ENCODE assay signal across 19 cellular contexts in genomic region chr16:58753711-58754134, GRCh38. TPM values are rescaled to one million over a fixed set of nuclear protein-coding genes. Genes with fewer than 3 reads are reported as not detected.
A peak's percentile ranks its signal among the peaks of the same experiment; 100 is the strongest.
DNase-seq lines count a peak whose midpoint lies in the region; ATAC-seq, FAIRE-seq and TF ChIP-seq lines count a peak whose summit lies in the region.
"Had no signal": no experiment of that assay in that cellular context is flagged by ENCODE, and none has a peak within 500 bp of the region (broad histone marks: within the 10 kb centered on the region; RNA-seq: fewer than 3 reads in every experiment).

No MANE protein-coding gene starts in this region.

- H2AFZ ChIP-seq in neuronal stem cell (ENCODE audit: low read length), result peak overlapping the region; percentile 29

- H2BK12ac ChIP-seq in neuronal stem cell (ENCODE audit: low read length), result no peak overlapping the region

- no peak overlapping the region for H2BK5ac ChIP-seq in neuronal stem cell (ENCODE audit: low read length)

- no peak overlapping the region for H3K4ac ChIP-seq in neuronal stem cell (ENCODE audit: low read length)

- intact Hi-C loops in natural killer cell (cut with micrococcal nuclease), result no loop called here

- no peak overlapping the region for H4K91ac ChIP-seq in neuronal stem cell (ENCODE audit: low read depth, low read length, poor library complexity)

- H3K27me3 Mint-ChIP-seq in endodermal cell (ENCODE audit: insufficient read depth) (peaks cover 4% of the 10 kb centered on the region), natural killer cell (ENCODE audit: low read depth in 2 of 2) (no peaks in the 10 kb centered on the region), T-cell (no peaks in the 10 kb centered on the region)

- H3K9ac ChIP-seq in endodermal cell (ENCODE audit: extremely low read depth, low read length, poor library complexity, severe bottlenecking), result no peak overlapping the region
- H3K9ac ChIP-seq in neuronal stem cell (ENCODE audit: low read depth, low read length, poor library complexity), result no peak overlapping the region

- no peak for TF ChIP-seq RAD21 in A549 (conservative IDR thresholded peaks at IDR 0.05 in 1 of 2, IDR thresholded peaks at IDR 0.05 in 1 of 2)

- FAIRE-seq in A549 (lab: Jason Lieb, UNC), result no peak
- FAIRE-seq: D721Med, GM19239, RCC 7860 had no signal

- peak; percentile 8 to 21; a peak in 1 of 6 replicates for ATAC-seq in A549
- no peak for ATAC-seq in natural killer cell
- ATAC-seq in T-cell (replicated peaks in 1 of 4), result no peak

- H2BK15ac ChIP-seq in neuronal stem cell (ENCODE audit: low read length), result no peak overlapping the region

- WGBS in A549 (ENCODE audit: missing lambda C conversion rate), result 78% methylated on average over 7 of the region's 9 CpGs
- 71 to 73% methylated on average over 3 to 9 of the region's 9 CpGs for WGBS in endodermal cell (ENCODE audit: insufficient coverage in 1 of 2, insufficient read length in 1 of 2), 2 experiments
- WGBS in neuronal stem cell (ENCODE audit: extremely low coverage in 2 of 2, insufficient read length in 2 of 2, insufficient replicate concordance in 1 of 2), 2 donors, result no CpG with 5 or more reads among the region's 9 CpGs

- no peak for TF ChIP-seq EP300 in A549 (IDR thresholded peaks at IDR 0.05)

- H3K27ac ChIP-seq in A549, result no peak overlapping the region
- no peak overlapping the region for H3K27ac ChIP-seq in endodermal cell (ENCODE audit: low read depth, low read length)
- H3K27ac ChIP-seq in neuronal stem cell (replicated peaks; ENCODE audit: low read length), result no peak overlapping the region
- H3K27ac ChIP-seq: SJSA1 had no signal

- POLR2A ChIA-PET in A549 (lab: Yijun Ruan, JAX), result no interaction called here
- POLR2A ChIA-PET in T-cell (lab: Charles Lee), result no interaction called here

- TF ChIP-seq POLR2A in A549 (IDR thresholded peaks at IDR 0.05; ENCODE audit: low read length), result no peak

- no peak overlapping the region for H3K14ac ChIP-seq in neuronal stem cell (ENCODE audit: low read length)

- H3K4me3 ChIP-seq in A549, result no peak overlapping the region
- H3K4me3 ChIP-seq in endodermal cell (ENCODE audit: low read length), result no peak overlapping the region
- H3K4me3 ChIP-seq in neuronal stem cell (ENCODE audit: low read length in 2 of 2), result no peak overlapping the region
- H3K4me3 ChIP-seq: SJSA1 had no signal

- no peak overlapping the region for H2BK120ac ChIP-seq in neuronal stem cell (ENCODE audit: low read depth, low read length)

- no peak overlapping the region for H3K4me3 Mint-ChIP-seq in endodermal cell
- H3K4me3 Mint-ChIP-seq in natural killer cell, result no peak overlapping the region
- H3K4me3 Mint-ChIP-seq in T-cell, result no peak overlapping the region

- H3K36me3 Mint-ChIP-seq in endodermal cell (ENCODE audit: low read depth) (peaks cover 2% of the 10 kb centered on the region), natural killer cell (no peaks in the 10 kb centered on the region), T-cell (no peaks in the 10 kb centered on the region)

- no peak overlapping the region for H3K23ac ChIP-seq in neuronal stem cell (ENCODE audit: low read depth, low read length, poor library complexity)

- peaks cover 10% of the 10 kb centered on the region for H3K4me1 Mint-ChIP-seq in endodermal cell
- peaks cover 10% of the 10 kb centered on the region in 2 donors for H3K4me1 Mint-ChIP-seq in natural killer cell
- peaks cover 9% of the 10 kb centered on the region in 3 donors for H3K4me1 Mint-ChIP-seq in T-cell

- DNase-seq in A549 (ENCODE audit: low read depth in 1 of 2, low spot score in 1 of 2) (no peak), NCI-H146 treated with DMSO at 0.1 percent for 48 hours (lab: John Stamatoyannopoulos, UW; ENCODE audit: unreplicated experiment) (peak; percentile 38), endodermal cell (peak; percentile 55), neuronal stem cell (ENCODE audit: low spot score) (no peak), natural killer cell (no peak), T-cell (no peak), NCI-H1930 (lab: John Stamatoyannopoulos, UW) (no peak), medulla oblongata (ENCODE audit: extremely low spot score) (no peak)
- DNase-seq: 8988T, NCI-H1092, NCI-H1417 treated with DMSO at 0.1 percent for 48 hours, NCI-H2029, NCI-H446, NCI-H524 treated with DMSO at 0.1 percent for 48 hours, OCI-M1 had no signal

- no peaks in the 10 kb centered on the region for H3K27me3 ChIP-seq in endodermal cell (ENCODE audit: control insufficient read depth, insufficient read depth, low read length, poor library complexity, severe bottlenecking)
- H3K27me3 ChIP-seq in neuronal stem cell (ENCODE audit: control insufficient read depth in 3 of 3, insufficient read depth in 3 of 3, low read depth in 1 of 3, low read length in 3 of 3), result peaks cover 0 to 29% (median 0%) of the 10 kb centered on the region in 3 experiments

- no peak overlapping the region for H2AK5ac ChIP-seq in neuronal stem cell (ENCODE audit: low read depth, low read length)

- CTCF ChIA-PET in A549 (lab: Yijun Ruan, JAX) (interaction anchor here (1.0 to 5.3 kb wide), 3 partner anchors 20 to 259 kb away, joined by 5 to 45 read pairs (median 9); partner anchors contain the start of gene GOT2), T-cell (lab: Charles Lee) (no interaction called here)

- H3K9me3 ChIP-seq in A549 (no peaks in the 10 kb centered on the region), endodermal cell (ENCODE audit: control insufficient read depth, low read length) (peaks cover 8% of the 10 kb centered on the region), neuronal stem cell (replicated peaks in 1 of 2; ENCODE audit: control insufficient read depth in 2 of 2, insufficient read depth in 1 of 2, low read depth in 1 of 2, low read length in 2 of 2) (no peaks in the 10 kb centered on the region)
- H3K9me3 ChIP-seq: SJSA1 had no signal

- H3K4me1 ChIP-seq in A549 (no peaks in the 10 kb centered on the region), endodermal cell (ENCODE audit: control insufficient read depth, insufficient read depth, low read length) (peaks cover 4% of the 10 kb centered on the region), neuronal stem cell (ENCODE audit: control insufficient read depth in 2 of 2, insufficient read depth in 1 of 2, low read depth in 1 of 2, low read length in 2 of 2) (peaks cover 3 to 4% of the 10 kb centered on the region in 2 donors)
- H3K4me1 ChIP-seq: SJSA1 had no signal

- no peak overlapping the region for H3K27ac Mint-ChIP-seq in endodermal cell
- H3K27ac Mint-ChIP-seq in natural killer cell, result no peak overlapping the region
- H3K27ac Mint-ChIP-seq in T-cell, result no peak overlapping the region

- peaks cover 6% of the 10 kb centered on the region for H3K9me3 Mint-ChIP-seq in endodermal cell
- no peaks in the 10 kb centered on the region for H3K9me3 Mint-ChIP-seq in natural killer cell
- H3K9me3 Mint-ChIP-seq in T-cell, result no peaks in the 10 kb centered on the region

- TF ChIP-seq CTCF in A549 (IDR thresholded peaks at IDR 0.05) (no peak), endodermal cell (conservative IDR thresholded peaks at IDR 0.05) (no peak), natural killer cell (IDR thresholded peaks at IDR 0.05) (no peak)

- no peak overlapping the region for H3K18ac ChIP-seq in neuronal stem cell (ENCODE audit: low read length)

- H4K8ac ChIP-seq in neuronal stem cell (ENCODE audit: low read depth, low read length), result no peak overlapping the region

- no peaks in the 10 kb centered on the region for H3K79me1 ChIP-seq in neuronal stem cell (ENCODE audit: low read depth, low read length)

- H3K36me3 ChIP-seq in endodermal cell (ENCODE audit: control insufficient read depth, insufficient read depth, low read length) (no peaks in the 10 kb centered on the region), neuronal stem cell (replicated peaks in 1 of 2; ENCODE audit: control insufficient read depth in 2 of 2, insufficient read depth in 2 of 2, low read length in 2 of 2) (no peaks in the 10 kb centered on the region)
- H3K36me3 ChIP-seq: SJSA1 had no signal

- no peak overlapping the region for H3K4me2 ChIP-seq in A549
- H3K4me2 ChIP-seq in neuronal stem cell (ENCODE audit: insufficient read depth, low read length, poor library complexity, severe bottlenecking), result no peak overlapping the region

TF ChIP-seq in A549, 52 proteins besides CTCF, POLR2A, EP300 and RAD21:
- TF ChIP-seq ATOH8 (CRISPR knock-in tag; IDR thresholded peaks at IDR 0.05; ENCODE audit: low read depth) (no peak), HMGXB4 (CRISPR knock-in tag; IDR thresholded peaks at IDR 0.05; ENCODE audit: borderline replicate concordance) (no peak), HOXA7 (CRISPR knock-in tag; IDR thresholded peaks at IDR 0.05) (no peak), HOXB5 (CRISPR knock-in tag; IDR thresholded peaks at IDR 0.05) (no peak), TP53 (CRISPR knock-in tag; IDR thresholded peaks at IDR 0.05) (no peak)

RNA-seq across cellular contexts. Expression of gene GOT2, which starts 19.6 kb away (rescaled TPM):
- polyA plus RNA-seq in A549 (2011; rRNA removed) (134 and 145 TPM in 2 replicates), A549 (2017; fragmentation: RNase III; extraction: RNeasy Plus Mini Kit Qiagen cat#74134 plus additional on column Dnase treatment) (162 to 171 TPM (median 168 TPM) in 3 replicates)
- polyA plus RNA-seq in A549 (2012; cell fraction: cytosol; rRNA removed), result 86.6 and 107 TPM in 2 replicates
- polyA plus RNA-seq in A549 (2012; cell fraction: nucleus; rRNA removed), result 88.4 and 115 TPM in 2 replicates
- polyA minus RNA-seq in A549 (2011; rRNA and poly(A)+ RNA removed), result 108 and 133 TPM in 2 replicates
- total RNA-seq in endodermal cell (100 to 1,000 TPM; 106 to 128 TPM), natural killer cell (10 to 100 TPM; 21.1 to 32.5 (median 32.0) TPM), T-cell (10 to 100 TPM; 29.2 to 43.4 (median 42.0) TPM)
- polyA plus RNA-seq in endodermal cell (2013, experiment 1 of 2), result 125 TPM
- 111 TPM for polyA plus RNA-seq in endodermal cell (2013, experiment 2 of 2)
- polyA plus RNA-seq in neuronal stem cell (2013, experiment 1 of 2), result 86.7 TPM
- polyA plus RNA-seq in neuronal stem cell (2013, experiment 2 of 2), result 87.0 TPM

Comparison
In these comparisons a context has a peak if more than half of its experiments do, and no peak if none do; other contexts are left out.
1. ATAC-seq: peak in A549 (2 of 2); none in natural killer cell (0 of 3) and T-cell (0 of 4).
2. DNase-seq: peak in NCI-H146 treated with DMSO at 0.1 percent for 48 hours (single experiment) and endodermal cell (single experiment); none in A549 (0 of 2), neuronal stem cell (single experiment), natural killer cell (single experiment), T-cell (0 of 34), NCI-H1930 (0 of 2) and medulla oblongata (single experiment).